Comparison of ENCODE assay signal across 8 cellular contexts in genomic region chr3:124584245-124584551, GRCh38.
A peak's percentile ranks its signal among the peaks of the same experiment; 100 is the strongest.
DNase-seq lines count a peak whose midpoint lies in the region; ATAC-seq, FAIRE-seq and TF ChIP-seq lines count a peak whose summit lies in the region.

No MANE protein-coding gene starts in this region.

- peak overlapping the region; percentile 35 for H3K4me3 Mint-ChIP-seq in activated CD4-positive, alpha-beta T cell treated with anti-CD3 and anti-CD28 coated beads, Interleukin-2, amount 10 ng/mL, durations not matched to agents 24 days and 14 days
- peak overlapping the region; percentile 85 for H3K4me3 Mint-ChIP-seq in activated T-helper 17 cell treated with anti-CD3 and anti-CD28 coated beads, Interleukin-2, amount 50 U/mL, for 72 hours
- peak overlapping the region; percentile 34 to 37 for H3K4me3 Mint-ChIP-seq in stimulated activated naive B cell treated with anti-CD40 and anti-IgM and Interleukin-4, amounts not matched to agents 10 μg/mL and 1 μg/mL and 100 μg/mL, for 72 hours

- intact Hi-C loops in activated CD4-positive, alpha-beta T cell treated with anti-CD3 and anti-CD28 coated beads, Interleukin-2, amount 10 ng/mL, durations not matched to agents 24 days and 14 days (cut with micrococcal nuclease): no loop called here
- intact Hi-C loops in kidney (cut with DNase I) (no loop called here), posterior cingulate gyrus (cut with DNase I) (no loop called here)

- H3K9me3 Mint-ChIP-seq in activated CD4-positive, alpha-beta T cell treated with anti-CD3 and anti-CD28 coated beads, Interleukin-2, amount 10 ng/mL, durations not matched to agents 24 days and 14 days: no peaks in the 10 kb centered on the region
- no peaks in the 10 kb centered on the region for H3K9me3 Mint-ChIP-seq in activated T-helper 17 cell treated with anti-CD3 and anti-CD28 coated beads, Interleukin-2, amount 50 U/mL, for 72 hours
- no peaks in the 10 kb centered on the region for H3K9me3 Mint-ChIP-seq in stimulated activated naive B cell treated with anti-CD40 and anti-IgM and Interleukin-4, amounts not matched to agents 10 μg/mL and 1 μg/mL and 100 μg/mL, for 72 hours

- peaks cover 7% of the 10 kb centered on the region for H3K4me1 Mint-ChIP-seq in activated CD4-positive, alpha-beta T cell treated with anti-CD3 and anti-CD28 coated beads, Interleukin-2, amount 10 ng/mL, durations not matched to agents 24 days and 14 days
- peaks cover 10% of the 10 kb centered on the region for H3K4me1 Mint-ChIP-seq in activated T-helper 17 cell treated with anti-CD3 and anti-CD28 coated beads, Interleukin-2, amount 50 U/mL, for 72 hours
- peaks cover 18 to 30% of the 10 kb centered on the region in 2 donors for H3K4me1 Mint-ChIP-seq in stimulated activated naive B cell treated with anti-CD40 and anti-IgM and Interleukin-4, amounts not matched to agents 10 μg/mL and 1 μg/mL and 100 μg/mL, for 72 hours

- peak; percentile 17 for ATAC-seq in activated T-helper 17 cell treated with anti-CD3 and anti-CD28 coated beads, Interleukin-2, amount 50 U/mL, for 72 hours (replicated peaks)
- ATAC-seq in stimulated activated naive B cell treated with anti-CD40 and anti-IgM and Interleukin-4, amounts not matched to agents 10 μg/mL and 1 μg/mL and 100 μg/mL, for 72 hours (replicated peaks): peak; percentile 5 to 30

- H3K27ac Mint-ChIP-seq in activated CD4-positive, alpha-beta T cell treated with anti-CD3 and anti-CD28 coated beads, Interleukin-2, amount 10 ng/mL, durations not matched to agents 24 days and 14 days: no peak overlapping the region
- no peak overlapping the region for H3K27ac Mint-ChIP-seq in activated T-helper 17 cell treated with anti-CD3 and anti-CD28 coated beads, Interleukin-2, amount 50 U/mL, for 72 hours
- H3K27ac Mint-ChIP-seq in stimulated activated naive B cell treated with anti-CD40 and anti-IgM and Interleukin-4, amounts not matched to agents 10 μg/mL and 1 μg/mL and 100 μg/mL, for 72 hours: no peak overlapping the region

- no peaks in the 10 kb centered on the region for H3K36me3 Mint-ChIP-seq in activated CD4-positive, alpha-beta T cell treated with anti-CD3 and anti-CD28 coated beads, Interleukin-2, amount 10 ng/mL, durations not matched to agents 24 days and 14 days (ENCODE audit: low read depth)
- H3K36me3 Mint-ChIP-seq in activated T-helper 17 cell treated with anti-CD3 and anti-CD28 coated beads, Interleukin-2, amount 50 U/mL, for 72 hours (ENCODE audit: low read depth): no peaks in the 10 kb centered on the region
- no peaks in the 10 kb centered on the region for H3K36me3 Mint-ChIP-seq in stimulated activated naive B cell treated with anti-CD40 and anti-IgM and Interleukin-4, amounts not matched to agents 10 μg/mL and 1 μg/mL and 100 μg/mL, for 72 hours

- H3K9ac ChIP-seq in kidney (ENCODE audit: low read length in 2 of 2): no peak overlapping the region

- TF ChIP-seq CTCF in kidney (IDR thresholded peaks at IDR 0.05; ENCODE audit: borderline replicate concordance, extremely low read depth, insufficient read depth) (no peak), GM13977 (IDR thresholded peaks at IDR 0.05; ENCODE audit: extremely low read depth, insufficient read depth, missing control alignments) (no peak)

- H3K36me3 ChIP-seq in kidney (ENCODE audit: control insufficient read depth in 1 of 2, insufficient read depth in 2 of 2, low read length in 2 of 2): no peaks in the 10 kb centered on the region

- in situ Hi-C loops in GM13977 (cut with MboI; ENCODE audit: low pct_unique_long_range_greater_than_20kb, low sequenced_read_pairs, unreplicated experiment): no loop called here

- peaks cover 4 to 7% of the 10 kb centered on the region in 2 donors for H3K4me1 ChIP-seq in kidney (ENCODE audit: control insufficient read depth in 1 of 2, insufficient read depth in 1 of 2, low read depth in 1 of 2, low read length in 2 of 2)

- no peak overlapping the region for H3K27ac ChIP-seq in kidney (ENCODE audit: low read depth in 2 of 2, low read length in 2 of 2)

- no peaks in the 10 kb centered on the region for H3K9me3 ChIP-seq in kidney (ENCODE audit: control insufficient read depth in 1 of 2, low read length in 2 of 2)

- no peak for FAIRE-seq in kidney (lab: Jason Lieb, UNC)

- peaks cover 71% of the 10 kb centered on the region for H3K27me3 Mint-ChIP-seq in activated CD4-positive, alpha-beta T cell treated with anti-CD3 and anti-CD28 coated beads, Interleukin-2, amount 10 ng/mL, durations not matched to agents 24 days and 14 days
- peaks cover 12% of the 10 kb centered on the region for H3K27me3 Mint-ChIP-seq in activated T-helper 17 cell treated with anti-CD3 and anti-CD28 coated beads, Interleukin-2, amount 50 U/mL, for 72 hours
- H3K27me3 Mint-ChIP-seq in stimulated activated naive B cell treated with anti-CD40 and anti-IgM and Interleukin-4, amounts not matched to agents 10 μg/mL and 1 μg/mL and 100 μg/mL, for 72 hours: peaks cover 67 to 74% of the 10 kb centered on the region in 2 donors

- no peak for DNase-seq in activated CD4-positive, alpha-beta T cell treated with anti-CD3 and anti-CD28 coated beads, Interleukin-2, amount 10 ng/mL, durations not matched to agents 24 days and 14 days
- DNase-seq in activated CD4-positive, alpha-beta T cell treated with anti-CD3 and anti-CD28 coated beads for 1 hour: no peak
- DNase-seq in kidney: no peak
- no peak for DNase-seq in stimulated activated naive B cell treated with anti-CD40 and anti-IgM and Interleukin-4, amounts not matched to agents 10 μg/mL and 1 μg/mL and 100 μg/mL, for 72 hours
- DNase-seq in GM13977 (ENCODE audit: low spot score): no peak
- DNase-seq in posterior cingulate gyrus: no peak
- DNase-seq in stimulated activated CD4-positive, alpha-beta T cell treated with anti-CD3 and anti-CD28 coated beads, Interleukin-4, amount 100 ng/mL, for 24 hours: no peak

- H3K4me3 ChIP-seq in kidney (ENCODE audit: low read length in 2 of 2): peak overlapping the region; percentile 42 to 67

Comparison
In these comparisons a context has a peak if more than half of its experiments do, and no peak if none do; other contexts are left out.
1. H3K4me3 Mint-ChIP-seq: peak in every context shown above with its lines; median percentile 85 in activated T-helper 17 cell treated with anti-CD3 and anti-CD28 coated beads, Interleukin-2, amount 50 U/mL, for 72 hours; 36 in stimulated activated naive B cell treated with anti-CD40 and anti-IgM and Interleukin-4, amounts not matched to agents 10 μg/mL and 1 μg/mL and 100 μg/mL, for 72 hours; 35 in activated CD4-positive, alpha-beta T cell treated with anti-CD3 and anti-CD28 coated beads, Interleukin-2, amount 10 ng/mL, durations not matched to agents 24 days and 14 days.